ENCODE assay signal across 8 cellular contexts in the genomic region with DNA sequence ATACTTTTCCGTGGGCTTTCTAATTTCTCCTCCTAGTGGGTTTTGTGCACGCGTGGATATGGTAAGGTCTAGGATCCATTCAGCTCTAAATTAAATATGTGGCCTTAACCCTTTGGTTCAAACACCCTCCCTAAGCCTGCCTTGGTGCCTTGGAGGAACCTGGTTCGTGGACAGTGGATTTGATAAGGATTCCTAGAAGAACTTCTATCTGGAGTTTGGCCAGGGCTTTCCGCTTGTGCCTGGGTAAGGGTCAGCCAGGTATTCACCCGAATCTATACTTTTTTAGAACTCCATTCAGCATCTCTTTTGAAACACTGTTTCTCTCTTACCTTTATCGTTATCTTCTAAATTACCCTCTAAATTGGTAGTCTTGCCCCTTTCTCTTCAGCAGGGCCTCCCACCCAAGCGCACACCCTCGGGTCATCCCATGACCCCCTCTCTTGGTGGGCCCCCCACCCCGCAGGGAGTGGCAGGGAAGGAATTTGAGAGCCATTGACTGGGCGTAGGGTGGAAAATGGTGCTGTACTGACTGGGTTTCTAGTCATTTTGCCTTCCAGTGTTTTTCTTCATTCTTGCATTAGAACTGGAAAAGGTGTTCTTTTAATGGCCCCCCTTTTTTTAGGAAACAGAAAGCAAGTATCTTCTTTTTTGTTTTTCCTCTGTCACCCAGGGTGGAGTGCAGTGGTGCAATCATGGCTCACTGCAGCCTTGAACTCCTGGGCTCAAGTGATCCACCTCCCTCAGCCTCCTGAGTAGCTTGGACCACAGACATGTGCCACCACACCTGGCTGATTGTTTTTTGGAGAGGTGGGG. TPM values are rescaled to one million over a fixed set of nuclear protein-coding genes. Genes with fewer than 3 reads are reported as not detected.
DNase-seq lines count a peak whose midpoint lies in the region; ATAC-seq and TF ChIP-seq lines count a peak whose summit lies in the region.

No MANE protein-coding gene starts in this region.

- TF ChIP-seq POLR2A in esophagus squamous epithelium (IDR thresholded peaks at IDR 0.05), result no peak

- no peaks in the 10 kb centered on the region for H3K27me3 ChIP-seq in SJCRH30
- H3K27me3 ChIP-seq in esophagus squamous epithelium, result no peaks in the 10 kb centered on the region

- ATAC-seq in activated CD8-positive, alpha-beta memory T cell treated with anti-CD3 and anti-CD28 coated beads, Interleukin-2, amount 10 ng/mL, durations not matched to agents 7 days and 5 days, result no peak
- no peak for ATAC-seq in HG03097 (IDR thresholded peaks at IDR 0.05; ENCODE audit: low FRiP score, unreplicated experiment)

- peaks cover 1% of the 10 kb centered on the region for H3K36me3 Mint-ChIP-seq in progenitor cell of endocrine pancreas (ENCODE audit: insufficient read depth)
- H3K36me3 Mint-ChIP-seq in activated CD8-positive, alpha-beta memory T cell treated with anti-CD3 and anti-CD28 coated beads, Interleukin-2, amount 10 ng/mL, durations not matched to agents 7 days and 5 days, result no peaks in the 10 kb centered on the region

- no peaks in the 10 kb centered on the region for H3K27me3 Mint-ChIP-seq in progenitor cell of endocrine pancreas
- H3K27me3 Mint-ChIP-seq in activated CD8-positive, alpha-beta memory T cell treated with anti-CD3 and anti-CD28 coated beads, Interleukin-2, amount 10 ng/mL, durations not matched to agents 7 days and 5 days, result peaks cover 55% of the 10 kb centered on the region

- H3K4me3 Mint-ChIP-seq in progenitor cell of endocrine pancreas (ENCODE audit: low read depth), result peak overlapping the region; percentile 95
- no peak overlapping the region for H3K4me3 Mint-ChIP-seq in activated CD8-positive, alpha-beta memory T cell treated with anti-CD3 and anti-CD28 coated beads, Interleukin-2, amount 10 ng/mL, durations not matched to agents 7 days and 5 days

- CTCF ChIA-PET in activated CD8-positive, alpha-beta memory T cell treated with anti-CD3 and anti-CD28 coated beads, Interleukin-2, amount 10 ng/mL, durations not matched to agents 7 days and 5 days (lab: Charles Lee), result no interaction called here

- H3K9me3 Mint-ChIP-seq in progenitor cell of endocrine pancreas (ENCODE audit: low read depth), result no peaks in the 10 kb centered on the region
- no peaks in the 10 kb centered on the region for H3K9me3 Mint-ChIP-seq in activated CD8-positive, alpha-beta memory T cell treated with anti-CD3 and anti-CD28 coated beads, Interleukin-2, amount 10 ng/mL, durations not matched to agents 7 days and 5 days (ENCODE audit: low read depth)

- H3K27ac ChIP-seq in SJCRH30 (no peak overlapping the region), esophagus squamous epithelium (peak overlapping the region; percentile 81 to 96 (median 94))

- peaks cover 41% of the 10 kb centered on the region for H3K4me1 Mint-ChIP-seq in progenitor cell of endocrine pancreas (ENCODE audit: low read depth)
- peaks cover 5% of the 10 kb centered on the region for H3K4me1 Mint-ChIP-seq in activated CD8-positive, alpha-beta memory T cell treated with anti-CD3 and anti-CD28 coated beads, Interleukin-2, amount 10 ng/mL, durations not matched to agents 7 days and 5 days

- H3K27ac Mint-ChIP-seq in progenitor cell of endocrine pancreas, result peak overlapping the region; percentile 99
- no peak overlapping the region for H3K27ac Mint-ChIP-seq in activated CD8-positive, alpha-beta memory T cell treated with anti-CD3 and anti-CD28 coated beads, Interleukin-2, amount 10 ng/mL, durations not matched to agents 7 days and 5 days

- H3K4me3 ChIP-seq in GM08714 (ENCODE audit: low read length) (peak overlapping the region; percentile 68), SJCRH30 (peak overlapping the region; percentile 88), esophagus squamous epithelium (peak overlapping the region; percentile 68 to 89 (median 84))

- intact Hi-C loops in esophagus squamous epithelium (cut with DNase I), result loop anchor here (10.0 kb wide), 1 partner anchor 86 kb away; the partner anchor contains the start of gene RTTN

- H3K4me1 ChIP-seq in SJCRH30, result no peaks in the 10 kb centered on the region; the same call in 1 of the 2 replicates
- H3K4me1 ChIP-seq in esophagus squamous epithelium, result peaks cover 0 to 64% (median 26%) of the 10 kb centered on the region in 3 donors

- WGBS in esophagus squamous epithelium, 2 donors, result 61 to 63% methylated on average over 8 to 11 of the region's 11 CpGs

- no peaks in the 10 kb centered on the region for H3K9me3 ChIP-seq in SJCRH30 (replicated peaks)
- no peaks in the 10 kb centered on the region for H3K9me3 ChIP-seq in esophagus squamous epithelium

- H3K36me3 ChIP-seq in SJCRH30 (no peaks in the 10 kb centered on the region; the same call in 1 of the 2 replicates), esophagus squamous epithelium (no peaks in the 10 kb centered on the region)

- no peak for TF ChIP-seq CTCF in esophagus squamous epithelium (IDR thresholded peaks at IDR 0.05)
- no peak for TF ChIP-seq CTCF in progenitor cell of endocrine pancreas (IDR thresholded peaks at IDR 0.05; ENCODE audit: unreplicated experiment)

- DNase-seq in SJCRH30, result no peak
- DNase-seq in esophagus squamous epithelium (lab: John Stamatoyannopoulos, UW), result no peak
- no peak for DNase-seq in progenitor cell of endocrine pancreas (ENCODE audit: low spot score, unreplicated experiment)
- no peak for DNase-seq in DMS53 treated with DMSO at 0.1 percent for 48 hours (lab: John Stamatoyannopoulos, UW; ENCODE audit: unreplicated experiment)
- DNase-seq in activated CD8-positive, alpha-beta memory T cell treated with anti-CD3 and anti-CD28 coated beads, Interleukin-2, amount 10 ng/mL, durations not matched to agents 7 days and 5 days, result no peak
- no peak for DNase-seq in stimulated activated CD4-positive, alpha-beta T cell treated with anti-CD3 and anti-CD28 coated beads, Interleukin-4, amount 100 ng/mL, for 4 hours

RNA-seq across cellular contexts. Expression of gene SOCS6, which starts 1.8 kb away (rescaled TPM):
- 9.6 and 11.0 TPM in 2 replicates for total RNA-seq in SJCRH30 (2014; rRNA removed; shearing (Covaris generic))
- 10 to 100 TPM; 18.8 to 23.2 (median 19.9) TPM for total RNA-seq in esophagus squamous epithelium
- 36.3 and 39.0 TPM in 2 replicates for total RNA-seq in progenitor cell of endocrine pancreas
- total RNA-seq in activated CD8-positive, alpha-beta memory T cell treated with anti-CD3 and anti-CD28 coated beads, Interleukin-2, amount 10 ng/mL, durations not matched to agents 7 days and 5 days, result 1 to 10 TPM in 1 of 2 experiments, under 1 TPM in 1; 0.79 to 2.4 TPM
